In the genomic region with DNA sequence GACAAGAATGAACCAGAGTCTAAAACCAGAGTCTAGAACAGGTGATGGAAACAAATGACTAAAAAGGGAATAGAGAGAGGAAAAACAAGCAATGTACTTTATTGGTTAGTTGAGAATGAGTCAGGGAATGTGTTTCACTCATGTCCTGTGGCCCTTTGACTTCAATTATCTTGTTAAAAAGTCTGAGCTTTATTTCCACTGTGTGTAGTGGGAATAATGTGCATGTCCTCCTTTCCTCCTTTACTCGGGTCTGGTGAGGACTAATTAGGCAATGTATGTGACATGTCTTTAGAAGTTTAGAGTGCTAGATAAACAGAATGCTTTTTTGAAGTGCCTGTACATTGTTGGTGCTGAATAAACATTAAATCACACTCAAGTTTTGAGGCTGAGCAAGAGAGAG, we compare ENCODE assay signal across 1 cellular context.
TF ChIP-seq lines count a peak whose summit lies in the region.

No MANE protein-coding gene starts in this region.

TF ChIP-seq in GM23338, 12 proteins besides CTCF, POLR2A, EP300 and RAD21:
- TF ChIP-seq, protein P1, sequence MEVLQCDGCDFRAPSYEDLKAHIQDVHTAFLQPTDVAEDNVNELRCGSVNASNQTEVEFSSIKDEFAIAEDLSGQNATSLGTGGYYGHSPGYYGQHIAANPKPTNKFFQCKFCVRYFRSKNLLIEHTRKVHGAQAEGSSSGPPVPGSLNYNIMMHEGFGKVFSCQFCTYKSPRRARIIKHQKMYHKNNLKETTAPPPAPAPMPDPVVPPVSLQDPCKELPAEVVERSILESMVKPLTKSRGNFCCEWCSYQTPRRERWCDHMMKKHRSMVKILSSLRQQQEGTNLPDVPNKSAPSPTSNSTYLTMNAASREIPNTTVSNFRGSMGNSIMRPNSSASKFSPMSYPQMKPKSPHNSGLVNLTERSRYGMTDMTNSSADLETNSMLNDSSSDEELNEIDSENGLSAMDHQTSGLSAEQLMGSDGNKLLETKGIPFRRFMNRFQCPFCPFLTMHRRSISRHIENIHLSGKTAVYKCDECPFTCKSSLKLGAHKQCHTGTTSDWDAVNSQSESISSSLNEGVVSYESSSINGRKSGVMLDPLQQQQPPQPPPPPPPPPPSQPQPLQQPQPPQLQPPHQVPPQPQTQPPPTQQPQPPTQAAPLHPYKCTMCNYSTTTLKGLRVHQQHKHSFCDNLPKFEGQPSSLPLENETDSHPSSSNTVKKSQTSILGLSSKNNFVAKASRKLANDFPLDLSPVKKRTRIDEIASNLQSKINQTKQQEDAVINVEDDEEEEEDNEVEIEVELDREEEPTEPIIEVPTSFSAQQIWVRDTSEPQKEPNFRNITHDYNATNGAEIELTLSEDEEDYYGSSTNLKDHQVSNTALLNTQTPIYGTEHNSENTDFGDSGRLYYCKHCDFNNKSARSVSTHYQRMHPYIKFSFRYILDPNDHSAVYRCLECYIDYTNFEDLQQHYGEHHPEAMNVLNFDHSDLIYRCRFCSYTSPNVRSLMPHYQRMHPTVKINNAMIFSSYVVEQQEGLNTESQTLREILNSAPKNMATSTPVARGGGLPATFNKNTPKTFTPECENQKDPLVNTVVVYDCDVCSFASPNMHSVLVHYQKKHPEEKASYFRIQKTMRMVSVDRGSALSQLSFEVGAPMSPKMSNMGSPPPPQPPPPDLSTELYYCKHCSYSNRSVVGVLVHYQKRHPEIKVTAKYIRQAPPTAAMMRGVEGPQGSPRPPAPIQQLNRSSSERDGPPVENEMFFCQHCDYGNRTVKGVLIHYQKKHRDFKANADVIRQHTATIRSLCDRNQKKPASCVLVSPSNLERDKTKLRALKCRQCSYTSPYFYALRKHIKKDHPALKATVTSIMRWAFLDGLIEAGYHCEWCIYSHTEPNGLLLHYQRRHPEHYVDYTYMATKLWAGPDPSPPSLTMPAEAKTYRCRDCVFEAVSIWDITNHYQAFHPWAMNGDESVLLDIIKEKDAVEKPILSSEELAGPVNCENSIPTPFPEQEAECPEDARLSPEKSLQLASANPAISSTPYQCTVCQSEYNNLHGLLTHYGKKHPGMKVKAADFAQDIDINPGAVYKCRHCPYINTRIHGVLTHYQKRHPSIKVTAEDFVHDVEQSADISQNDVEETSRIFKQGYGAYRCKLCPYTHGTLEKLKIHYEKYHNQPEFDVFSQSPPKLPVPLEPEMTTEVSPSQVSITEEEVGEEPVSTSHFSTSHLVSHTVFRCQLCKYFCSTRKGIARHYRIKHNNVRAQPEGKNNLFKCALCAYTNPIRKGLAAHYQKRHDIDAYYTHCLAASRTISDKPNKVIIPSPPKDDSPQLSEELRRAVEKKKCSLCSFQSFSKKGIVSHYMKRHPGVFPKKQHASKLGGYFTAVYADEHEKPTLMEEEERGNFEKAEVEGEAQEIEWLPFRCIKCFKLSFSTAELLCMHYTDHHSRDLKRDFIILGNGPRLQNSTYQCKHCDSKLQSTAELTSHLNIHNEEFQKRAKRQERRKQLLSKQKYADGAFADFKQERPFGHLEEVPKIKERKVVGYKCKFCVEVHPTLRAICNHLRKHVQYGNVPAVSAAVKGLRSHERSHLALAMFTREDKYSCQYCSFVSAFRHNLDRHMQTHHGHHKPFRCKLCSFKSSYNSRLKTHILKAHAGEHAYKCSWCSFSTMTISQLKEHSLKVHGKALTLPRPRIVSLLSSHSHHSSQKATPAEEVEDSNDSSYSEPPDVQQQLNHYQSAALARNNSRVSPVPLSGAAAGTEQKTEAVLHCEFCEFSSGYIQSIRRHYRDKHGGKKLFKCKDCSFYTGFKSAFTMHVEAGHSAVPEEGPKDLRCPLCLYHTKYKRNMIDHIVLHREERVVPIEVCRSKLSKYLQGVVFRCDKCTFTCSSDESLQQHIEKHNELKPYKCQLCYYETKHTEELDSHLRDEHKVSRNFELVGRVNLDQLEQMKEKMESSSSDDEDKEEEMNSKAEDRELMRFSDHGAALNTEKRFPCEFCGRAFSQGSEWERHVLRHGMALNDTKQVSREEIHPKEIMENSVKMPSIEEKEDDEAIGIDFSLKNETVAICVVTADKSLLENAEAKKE (CRISPR knock-in tag; IDR thresholded peaks at IDR 0.05), result no peak
- no peak for TF ChIP-seq EZH2 (IDR thresholded peaks at IDR 0.05; ENCODE audit: low read depth, unreplicated experiment)
- TF ChIP-seq, protein P2, sequence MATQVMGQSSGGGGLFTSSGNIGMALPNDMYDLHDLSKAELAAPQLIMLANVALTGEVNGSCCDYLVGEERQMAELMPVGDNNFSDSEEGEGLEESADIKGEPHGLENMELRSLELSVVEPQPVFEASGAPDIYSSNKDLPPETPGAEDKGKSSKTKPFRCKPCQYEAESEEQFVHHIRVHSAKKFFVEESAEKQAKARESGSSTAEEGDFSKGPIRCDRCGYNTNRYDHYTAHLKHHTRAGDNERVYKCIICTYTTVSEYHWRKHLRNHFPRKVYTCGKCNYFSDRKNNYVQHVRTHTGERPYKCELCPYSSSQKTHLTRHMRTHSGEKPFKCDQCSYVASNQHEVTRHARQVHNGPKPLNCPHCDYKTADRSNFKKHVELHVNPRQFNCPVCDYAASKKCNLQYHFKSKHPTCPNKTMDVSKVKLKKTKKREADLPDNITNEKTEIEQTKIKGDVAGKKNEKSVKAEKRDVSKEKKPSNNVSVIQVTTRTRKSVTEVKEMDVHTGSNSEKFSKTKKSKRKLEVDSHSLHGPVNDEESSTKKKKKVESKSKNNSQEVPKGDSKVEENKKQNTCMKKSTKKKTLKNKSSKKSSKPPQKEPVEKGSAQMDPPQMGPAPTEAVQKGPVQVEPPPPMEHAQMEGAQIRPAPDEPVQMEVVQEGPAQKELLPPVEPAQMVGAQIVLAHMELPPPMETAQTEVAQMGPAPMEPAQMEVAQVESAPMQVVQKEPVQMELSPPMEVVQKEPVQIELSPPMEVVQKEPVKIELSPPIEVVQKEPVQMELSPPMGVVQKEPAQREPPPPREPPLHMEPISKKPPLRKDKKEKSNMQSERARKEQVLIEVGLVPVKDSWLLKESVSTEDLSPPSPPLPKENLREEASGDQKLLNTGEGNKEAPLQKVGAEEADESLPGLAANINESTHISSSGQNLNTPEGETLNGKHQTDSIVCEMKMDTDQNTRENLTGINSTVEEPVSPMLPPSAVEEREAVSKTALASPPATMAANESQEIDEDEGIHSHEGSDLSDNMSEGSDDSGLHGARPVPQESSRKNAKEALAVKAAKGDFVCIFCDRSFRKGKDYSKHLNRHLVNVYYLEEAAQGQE (IDR thresholded peaks at IDR 0.05; ENCODE audit: unreplicated experiment), result no peak
- no peak for TF ChIP-seq POLR2AphosphoS5 (IDR thresholded peaks at IDR 0.05; ENCODE audit: low read depth)
- TF ChIP-seq CREB1 (CRISPR knock-in tag; IDR thresholded peaks at IDR 0.05; ENCODE audit: low read depth), result no peak
- TF ChIP-seq EZH2phosphoT487 (IDR thresholded peaks at IDR 0.05; ENCODE audit: unreplicated experiment), result no peak
- TF ChIP-seq ZNF331 (CRISPR knock-in tag; IDR thresholded peaks at IDR 0.05; ENCODE audit: low read depth), result no peak
- TF ChIP-seq STAT1 (IDR thresholded peaks at IDR 0.05; ENCODE audit: unreplicated experiment), result no peak
- TF ChIP-seq, protein P3, sequence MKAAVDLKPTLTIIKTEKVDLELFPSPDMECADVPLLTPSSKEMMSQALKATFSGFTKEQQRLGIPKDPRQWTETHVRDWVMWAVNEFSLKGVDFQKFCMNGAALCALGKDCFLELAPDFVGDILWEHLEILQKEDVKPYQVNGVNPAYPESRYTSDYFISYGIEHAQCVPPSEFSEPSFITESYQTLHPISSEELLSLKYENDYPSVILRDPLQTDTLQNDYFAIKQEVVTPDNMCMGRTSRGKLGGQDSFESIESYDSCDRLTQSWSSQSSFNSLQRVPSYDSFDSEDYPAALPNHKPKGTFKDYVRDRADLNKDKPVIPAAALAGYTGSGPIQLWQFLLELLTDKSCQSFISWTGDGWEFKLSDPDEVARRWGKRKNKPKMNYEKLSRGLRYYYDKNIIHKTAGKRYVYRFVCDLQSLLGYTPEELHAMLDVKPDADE (IDR thresholded peaks at IDR 0.05), result no peak
- no peak for TF ChIP-seq NANOG (IDR thresholded peaks at IDR 0.05; ENCODE audit: borderline replicate concordance)
- no peak for TF ChIP-seq JUNB (IDR thresholded peaks at IDR 0.05; ENCODE audit: unreplicated experiment)
- no peak for TF ChIP-seq ZNF114 (CRISPR knock-in tag; IDR thresholded peaks at IDR 0.05)
